10 cellular contexts compared by ENCODE assay signal in the genomic region with DNA sequence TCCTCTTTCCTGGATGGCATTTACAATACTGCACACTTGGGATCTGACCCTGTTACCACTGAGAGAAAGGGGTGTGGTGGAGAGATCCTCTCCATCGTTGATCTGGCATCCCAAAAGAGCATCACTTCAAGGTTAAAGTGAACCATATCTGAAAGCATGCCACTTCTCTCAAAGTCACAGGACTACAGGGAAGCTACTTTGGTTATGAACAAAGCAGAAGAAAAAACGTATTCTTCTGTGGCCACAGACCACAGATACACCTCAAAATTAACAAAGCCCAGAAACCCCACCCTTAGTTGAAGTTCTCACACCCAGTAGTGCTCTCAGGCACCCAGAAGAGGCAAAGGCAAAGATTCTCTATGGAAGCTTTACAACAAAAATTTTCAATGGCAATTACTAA.
DNase-seq lines count a peak whose midpoint lies in the region; ATAC-seq, FAIRE-seq and TF ChIP-seq lines count a peak whose summit lies in the region.
"Had no signal": no experiment of that assay in that cellular context is flagged by ENCODE, and none has a peak within 500 bp of the region (broad histone marks: within the 10 kb centered on the region; RNA-seq: fewer than 3 reads in every experiment).

No MANE protein-coding gene starts in this region.

- TF ChIP-seq POLR2A in HepG2 (IDR thresholded peaks at IDR 0.05; ENCODE audit: insufficient read depth in 1 of 2, low read depth in 2 of 2, low read length in 2 of 2) = no peak

- peak in 3 of 10 donors; percentile 22 to 41 (median 35) for DNase-seq in naive thymus-derived CD8-positive, alpha-beta T cell
- no peak for DNase-seq in HepG2 (ENCODE audit: low spot score)
- no peak for DNase-seq in NCI-H2107 (lab: John Stamatoyannopoulos, UW)
- no peak for DNase-seq in iPS-NIHi7 (ENCODE audit: extremely low spot score)
- DNase-seq in mesenteric fat pad (ENCODE audit: low spot score) = no peak
- DNase-seq: erythroblast had no signal

- no peak overlapping the region for H3K27ac ChIP-seq in HepG2 (ENCODE audit: extremely low read length, insufficient read depth, low read length)

- no peak for TF ChIP-seq CTCF in HepG2 (CRISPR knock-in tag; IDR thresholded peaks at IDR 0.05)

- H4K20me1 ChIP-seq in HepG2 (ENCODE audit: insufficient read depth, low read length) = no peaks in the 10 kb centered on the region

- peaks cover 13 to 53% (median 21%) of the 10 kb centered on the region in 4 donors for H3K4me1 Mint-ChIP-seq in naive thymus-derived CD8-positive, alpha-beta T cell

- peak overlapping the region in 3 of 10 donors; percentile 26 to 69 (median 60) for H3K27ac Mint-ChIP-seq in naive thymus-derived CD8-positive, alpha-beta T cell
- H3K27ac Mint-ChIP-seq: activated naive CD4-positive, alpha-beta T cell treated with anti-CD3 and anti-CD28 coated beads, Interleukin-2, amount 50 U/mL, for 24 hours had no signal

- CTCF ChIA-PET in HepG2 (lab: Yijun Ruan, JAX; ENCODE audit: low intra/inter-chr PET ratio, low total read pairs) = no interaction called here

- no peak overlapping the region for H3K9ac ChIP-seq in HepG2 (ENCODE audit: insufficient read depth, low read depth, low read length)

- no peaks in the 10 kb centered on the region for H3K9me3 Mint-ChIP-seq in naive thymus-derived CD8-positive, alpha-beta T cell
- H3K9me3 Mint-ChIP-seq: activated naive CD4-positive, alpha-beta T cell treated with anti-CD3 and anti-CD28 coated beads, Interleukin-2, amount 50 U/mL, for 24 hours had no signal

- H3K36me3 Mint-ChIP-seq in naive thymus-derived CD8-positive, alpha-beta T cell = peaks cover 0 to 7% (median 2%) of the 10 kb centered on the region in 3 donors

- no peaks in the 10 kb centered on the region for H3K79me2 ChIP-seq in HepG2 (ENCODE audit: insufficient read depth, low read length)

- no peak for FAIRE-seq in HepG2 (lab: Jason Lieb, UNC)

- no peaks in the 10 kb centered on the region for H3K36me3 ChIP-seq in HepG2 (replicated peaks in 1 of 2; ENCODE audit: control insufficient read depth in 1 of 2, insufficient read depth in 2 of 2, low read length in 2 of 2)

- no peaks in the 10 kb centered on the region for H3K4me1 ChIP-seq in HepG2 (ENCODE audit: insufficient read depth, low read length)

- peak; percentile 90 for ATAC-seq in GM18861 (IDR thresholded peaks at IDR 0.05; ENCODE audit: unreplicated experiment)
- ATAC-seq in GM21619 (IDR thresholded peaks at IDR 0.05; ENCODE audit: unreplicated experiment) = peak; percentile 61
- peak; percentile 66 for ATAC-seq in HG03457 (IDR thresholded peaks at IDR 0.05; ENCODE audit: unreplicated experiment)
- ATAC-seq in naive thymus-derived CD8-positive, alpha-beta T cell = peak in 1 of 2 donors; percentile 64
- ATAC-seq in HepG2 = no peak

- WGBS in HepG2 (ENCODE audit: low lambda C conversion rate) = 76% methylated on average over 2 of the region's 2 CpGs

- TF ChIP-seq RAD21 in HepG2 (CRISPR knock-in tag; IDR thresholded peaks at IDR 0.05) = no peak

- H3K27me3 ChIP-seq in HepG2 (ENCODE audit: control insufficient read depth in 1 of 2, insufficient read depth in 2 of 2, low read length in 2 of 2) = no peaks in the 10 kb centered on the region

- in situ Hi-C loops in HepG2 (cut with HindIII; ENCODE audit: extremely low pct_ligation_motif_present, low pct_unique_long_range_greater_than_20kb) = no loop called here

- H2AFZ ChIP-seq in HepG2 (ENCODE audit: low read length) = no peak overlapping the region

- no peaks in the 10 kb centered on the region for H3K9me3 ChIP-seq in HepG2 (ENCODE audit: low read length)

- H3K27me3 Mint-ChIP-seq in naive thymus-derived CD8-positive, alpha-beta T cell = no peaks in the 10 kb centered on the region
- H3K27me3 Mint-ChIP-seq: activated naive CD4-positive, alpha-beta T cell treated with anti-CD3 and anti-CD28 coated beads, Interleukin-2, amount 50 U/mL, for 24 hours had no signal

- TF ChIP-seq EP300 in HepG2 (IDR thresholded peaks at IDR 0.05; ENCODE audit: low read depth in 2 of 2, low read length in 2 of 2) (no peak), HepG2 (CRISPR knock-in tag; IDR thresholded peaks at IDR 0.05; ENCODE audit: borderline replicate concordance) (no peak)

- intact Hi-C loops in HepG2 (cut with micrococcal nuclease; ENCODE audit: unreplicated experiment) = no loop called here

- POLR2A ChIA-PET in naive thymus-derived CD8-positive, alpha-beta T cell (lab: Charles Lee) = no interaction called here
- POLR2A ChIA-PET in HepG2 (lab: Yijun Ruan, JAX) = no interaction called here

- H3K4me3 ChIP-seq in HepG2 (replicated peaks in 1 of 3; ENCODE audit: insufficient read depth in 1 of 3, low read depth in 2 of 3, low read length in 3 of 3) = no peak overlapping the region

- no peak overlapping the region for H3K4me2 ChIP-seq in HepG2 (ENCODE audit: low read depth, low read length)

- H3K4me3 Mint-ChIP-seq in naive thymus-derived CD8-positive, alpha-beta T cell = peak overlapping the region in 7 of 10 donors; percentile 1 to 57 (median 21)
- H3K4me3 Mint-ChIP-seq: activated naive CD4-positive, alpha-beta T cell treated with anti-CD3 and anti-CD28 coated beads, Interleukin-2, amount 50 U/mL, for 24 hours had no signal

- BruUV-seq in HepG2 (replicated peaks; lab: Mats Ljungman, UMichigan) = no TSS peak

TF ChIP-seq in HepG2, 621 proteins besides CTCF, POLR2A, EP300 and RAD21:
- TF ChIP-seq NR2F6 (IDR thresholded peaks at IDR 0.05) (no peak), NR2F6 (CRISPR knock-in tag; IDR thresholded peaks at IDR 0.05) (no peak), ZFAT (CRISPR knock-in tag; conservative IDR thresholded peaks at IDR 0.05) (no peak), SNAI1 (CRISPR knock-in tag; IDR thresholded peaks at IDR 0.05; ENCODE audit: borderline replicate concordance) (no peak), PAX8 (CRISPR knock-in tag; IDR thresholded peaks at IDR 0.05; ENCODE audit: borderline replicate concordance) (no peak), TSC22D2 (CRISPR knock-in tag; IDR thresholded peaks at IDR 0.05; ENCODE audit: borderline replicate concordance) (no peak), ISX (CRISPR knock-in tag; conservative IDR thresholded peaks at IDR 0.05) (no peak), ZBTB7A (CRISPR knock-in tag; IDR thresholded peaks at IDR 0.05) (no peak)
- TF ChIP-seq, protein P1, sequence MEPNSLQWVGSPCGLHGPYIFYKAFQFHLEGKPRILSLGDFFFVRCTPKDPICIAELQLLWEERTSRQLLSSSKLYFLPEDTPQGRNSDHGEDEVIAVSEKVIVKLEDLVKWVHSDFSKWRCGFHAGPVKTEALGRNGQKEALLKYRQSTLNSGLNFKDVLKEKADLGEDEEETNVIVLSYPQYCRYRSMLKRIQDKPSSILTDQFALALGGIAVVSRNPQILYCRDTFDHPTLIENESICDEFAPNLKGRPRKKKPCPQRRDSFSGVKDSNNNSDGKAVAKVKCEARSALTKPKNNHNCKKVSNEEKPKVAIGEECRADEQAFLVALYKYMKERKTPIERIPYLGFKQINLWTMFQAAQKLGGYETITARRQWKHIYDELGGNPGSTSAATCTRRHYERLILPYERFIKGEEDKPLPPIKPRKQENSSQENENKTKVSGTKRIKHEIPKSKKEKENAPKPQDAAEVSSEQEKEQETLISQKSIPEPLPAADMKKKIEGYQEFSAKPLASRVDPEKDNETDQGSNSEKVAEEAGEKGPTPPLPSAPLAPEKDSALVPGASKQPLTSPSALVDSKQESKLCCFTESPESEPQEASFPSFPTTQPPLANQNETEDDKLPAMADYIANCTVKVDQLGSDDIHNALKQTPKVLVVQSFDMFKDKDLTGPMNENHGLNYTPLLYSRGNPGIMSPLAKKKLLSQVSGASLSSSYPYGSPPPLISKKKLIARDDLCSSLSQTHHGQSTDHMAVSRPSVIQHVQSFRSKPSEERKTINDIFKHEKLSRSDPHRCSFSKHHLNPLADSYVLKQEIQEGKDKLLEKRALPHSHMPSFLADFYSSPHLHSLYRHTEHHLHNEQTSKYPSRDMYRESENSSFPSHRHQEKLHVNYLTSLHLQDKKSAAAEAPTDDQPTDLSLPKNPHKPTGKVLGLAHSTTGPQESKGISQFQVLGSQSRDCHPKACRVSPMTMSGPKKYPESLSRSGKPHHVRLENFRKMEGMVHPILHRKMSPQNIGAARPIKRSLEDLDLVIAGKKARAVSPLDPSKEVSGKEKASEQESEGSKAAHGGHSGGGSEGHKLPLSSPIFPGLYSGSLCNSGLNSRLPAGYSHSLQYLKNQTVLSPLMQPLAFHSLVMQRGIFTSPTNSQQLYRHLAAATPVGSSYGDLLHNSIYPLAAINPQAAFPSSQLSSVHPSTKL (CRISPR knock-in tag; IDR thresholded peaks at IDR 0.05) = no peak
- TF ChIP-seq, protein P2, sequence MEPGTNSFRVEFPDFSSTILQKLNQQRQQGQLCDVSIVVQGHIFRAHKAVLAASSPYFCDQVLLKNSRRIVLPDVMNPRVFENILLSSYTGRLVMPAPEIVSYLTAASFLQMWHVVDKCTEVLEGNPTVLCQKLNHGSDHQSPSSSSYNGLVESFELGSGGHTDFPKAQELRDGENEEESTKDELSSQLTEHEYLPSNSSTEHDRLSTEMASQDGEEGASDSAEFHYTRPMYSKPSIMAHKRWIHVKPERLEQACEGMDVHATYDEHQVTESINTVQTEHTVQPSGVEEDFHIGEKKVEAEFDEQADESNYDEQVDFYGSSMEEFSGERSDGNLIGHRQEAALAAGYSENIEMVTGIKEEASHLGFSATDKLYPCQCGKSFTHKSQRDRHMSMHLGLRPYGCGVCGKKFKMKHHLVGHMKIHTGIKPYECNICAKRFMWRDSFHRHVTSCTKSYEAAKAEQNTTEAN (CRISPR knock-in tag; conservative IDR thresholded peaks at IDR 0.05) = no peak
- TF ChIP-seq, protein P3, sequence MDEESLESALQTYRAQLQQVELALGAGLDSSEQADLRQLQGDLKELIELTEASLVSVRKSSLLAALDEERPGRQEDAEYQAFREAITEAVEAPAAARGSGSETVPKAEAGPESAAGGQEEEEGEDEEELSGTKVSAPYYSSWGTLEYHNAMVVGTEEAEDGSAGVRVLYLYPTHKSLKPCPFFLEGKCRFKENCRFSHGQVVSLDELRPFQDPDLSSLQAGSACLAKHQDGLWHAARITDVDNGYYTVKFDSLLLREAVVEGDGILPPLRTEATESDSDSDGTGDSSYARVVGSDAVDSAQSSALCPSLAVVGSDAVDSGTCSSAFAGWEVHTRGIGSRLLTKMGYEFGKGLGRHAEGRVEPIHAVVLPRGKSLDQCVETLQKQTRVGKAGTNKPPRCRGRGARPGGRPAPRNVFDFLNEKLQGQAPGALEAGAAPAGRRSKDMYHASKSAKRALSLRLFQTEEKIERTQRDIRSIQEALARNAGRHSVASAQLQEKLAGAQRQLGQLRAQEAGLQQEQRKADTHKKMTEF (CRISPR knock-in tag; IDR thresholded peaks at IDR 0.05) = no peak
TF ChIP-seq in HepG2: peak in this region for 0.
